33 cellular contexts compared by ENCODE assay signal in genomic region chr2:60821133-60821469, GRCh38.
A peak's percentile ranks its signal among the peaks of the same experiment; 100 is the strongest.
DNase-seq lines count a peak whose midpoint lies in the region; ATAC-seq lines count a peak whose summit lies in the region.
"Had no signal": no experiment of that assay in that cellular context is flagged by ENCODE, and none has a peak within 500 bp of the region (broad histone marks: within the 10 kb centered on the region; RNA-seq: fewer than 3 reads in every experiment).

No MANE protein-coding gene starts in this region.

- peaks cover 4% of the 10 kb centered on the region for H3K36me3 Mint-ChIP-seq in T-helper 1 cell treated with Interleukin-12 subunit alpha and Interleukin-12 subunit beta and Interleukin-4 antibody, amounts not matched to agents 30 μg/mL and 1 μg/mL, for 36 hours (ENCODE audit: low read depth)
- H3K36me3 Mint-ChIP-seq in CD8-positive, alpha-beta memory T cell, result peaks cover 0 to 2% (median 0%) of the 10 kb centered on the region in 3 donors
- H3K36me3 Mint-ChIP-seq in activated CD8-positive, alpha-beta T cell treated with anti-CD3 and anti-CD28 coated beads, Interleukin-2, amount 10 ng/mL, durations not matched to agents 7 days and 5 days (ENCODE audit: low read depth), result peaks cover 5% of the 10 kb centered on the region
- no peaks in the 10 kb centered on the region for H3K36me3 Mint-ChIP-seq in immature natural killer cell
- H3K36me3 Mint-ChIP-seq: memory B cell had no signal

- H3K18ac ChIP-seq in mesenchymal stem cell (ENCODE audit: low read depth in 1 of 2, low read length in 2 of 2), result no peak overlapping the region

- H2AK5ac ChIP-seq in mesenchymal stem cell (ENCODE audit: low read length, severe bottlenecking), result no peak overlapping the region

- H3K9me3 Mint-ChIP-seq in T-helper 1 cell treated with Interleukin-12 subunit alpha and Interleukin-12 subunit beta and Interleukin-4 antibody, amounts not matched to agents 30 μg/mL and 1 μg/mL, for 36 hours, result peaks cover 6% of the 10 kb centered on the region
- no peaks in the 10 kb centered on the region for H3K9me3 Mint-ChIP-seq in CD8-positive, alpha-beta memory T cell
- no peaks in the 10 kb centered on the region for H3K9me3 Mint-ChIP-seq in activated CD8-positive, alpha-beta T cell treated with anti-CD3 and anti-CD28 coated beads, Interleukin-2, amount 10 ng/mL, durations not matched to agents 7 days and 5 days (ENCODE audit: insufficient read depth)
- no peaks in the 10 kb centered on the region for H3K9me3 Mint-ChIP-seq in immature natural killer cell
- H3K9me3 Mint-ChIP-seq: activated CD4-positive, alpha-beta memory T cell treated with anti-CD3 and anti-CD28 coated beads, Interleukin-2, amount 10 ng/mL, durations not matched to agents 7 days and 5 days; memory B cell; stimulated activated effector memory CD8-positive, alpha-beta T cell treated with anti-CD3 and anti-CD28 coated beads, Interleukin-12 subunit alpha, Interleukin-12 subunit beta, amount 100 ng/mL, for 72 hours had no signal

- H3K4me1 ChIP-seq in CD8-positive, alpha-beta memory T cell (ENCODE audit: insufficient read depth, low read length), result peaks cover 31% of the 10 kb centered on the region
- H3K4me1 ChIP-seq in mesenchymal stem cell (ENCODE audit: control insufficient read depth, insufficient read depth, low read depth, low read length), result no peaks in the 10 kb centered on the region
- H3K4me1 ChIP-seq: uterus had no signal

- no peak overlapping the region for H2AFZ ChIP-seq in mesenchymal stem cell (ENCODE audit: low read depth, low read length)
- H2AFZ ChIP-seq: GM23248, PC-9 had no signal

- no peaks in the 10 kb centered on the region for H3K9me3 ChIP-seq in CD8-positive, alpha-beta memory T cell (ENCODE audit: low read length)
- H3K9me3 ChIP-seq in mesenchymal stem cell (ENCODE audit: control insufficient read depth, low read length), result no peaks in the 10 kb centered on the region
- H3K9me3 ChIP-seq: thoracic aorta, uterus had no signal

- no peak overlapping the region for H3K23ac ChIP-seq in mesenchymal stem cell (ENCODE audit: low read length in 2 of 2)

- H3K27me3 ChIP-seq in CD8-positive, alpha-beta memory T cell (ENCODE audit: insufficient read depth, low read length, poor library complexity, severe bottlenecking), result no peaks in the 10 kb centered on the region
- H3K27me3 ChIP-seq in mesenchymal stem cell (ENCODE audit: control insufficient read depth in 1 of 2, insufficient read depth in 1 of 2, low read length in 2 of 2), result peaks cover 3 to 30% of the 10 kb centered on the region in 2 experiments
- H3K27me3 ChIP-seq: uterus had no signal

- H3K4me2 ChIP-seq in mesenchymal stem cell (ENCODE audit: low read length, poor library complexity, severe bottlenecking), result no peak overlapping the region
- H3K4me2 ChIP-seq: PC-9 had no signal

- H3K36me3 ChIP-seq in CD8-positive, alpha-beta memory T cell (ENCODE audit: insufficient read depth, low read length), result no peaks in the 10 kb centered on the region
- no peaks in the 10 kb centered on the region for H3K36me3 ChIP-seq in mesenchymal stem cell (ENCODE audit: control insufficient read depth in 1 of 2, insufficient read depth in 2 of 2, low read depth in 1 of 2, low read length in 2 of 2)
- H3K36me3 ChIP-seq: thoracic aorta, uterus had no signal

- 83% methylated on average over 3 of the region's 3 CpGs for WGBS in mesenchymal stem cell

- H3K4me1 Mint-ChIP-seq in T-helper 1 cell treated with Interleukin-12 subunit alpha and Interleukin-12 subunit beta and Interleukin-4 antibody, amounts not matched to agents 30 μg/mL and 1 μg/mL, for 36 hours (ENCODE audit: low read depth), result peaks cover 29% of the 10 kb centered on the region
- H3K4me1 Mint-ChIP-seq in CD8-positive, alpha-beta memory T cell, result peaks cover 45 to 56% (median 49%) of the 10 kb centered on the region in 3 donors
- peaks cover 45% of the 10 kb centered on the region for H3K4me1 Mint-ChIP-seq in activated CD8-positive, alpha-beta T cell treated with anti-CD3 and anti-CD28 coated beads, Interleukin-2, amount 10 ng/mL, durations not matched to agents 7 days and 5 days (ENCODE audit: low read depth)
- peaks cover 42 to 51% of the 10 kb centered on the region in 2 donors for H3K4me1 Mint-ChIP-seq in immature natural killer cell

- H3K14ac ChIP-seq in mesenchymal stem cell (ENCODE audit: low read length in 2 of 2), result no peak overlapping the region

- no peak overlapping the region for H3K4ac ChIP-seq in mesenchymal stem cell (ENCODE audit: low read depth in 1 of 2, low read length in 2 of 2)

- CTCF ChIA-PET in CD8-positive, alpha-beta memory T cell (lab: Charles Lee), result no interaction called here
- CTCF ChIA-PET in activated CD8-positive, alpha-beta T cell treated with anti-CD3 and anti-CD28 coated beads, Interleukin-2, amount 10 ng/mL, durations not matched to agents 7 days and 5 days (lab: Charles Lee), result interaction anchor here (0.8 to 5.3 kb wide), 4 partner anchors 16 to 178 kb away, joined by 3 to 48 read pairs (median 6); partner anchors contain the start of gene REL

- H4K8ac ChIP-seq in mesenchymal stem cell (ENCODE audit: low read length), result no peak overlapping the region

- H2BK5ac ChIP-seq in mesenchymal stem cell (ENCODE audit: low read depth, low read length, poor library complexity, severe bottlenecking), result no peak overlapping the region

- no peak overlapping the region for H3K27ac ChIP-seq in CD8-positive, alpha-beta memory T cell (ENCODE audit: low read depth, low read length)
- H3K27ac ChIP-seq in mesenchymal stem cell (ENCODE audit: low read length, poor library complexity, severe bottlenecking), result no peak overlapping the region
- H3K27ac ChIP-seq: 22Rv1, C4-2B, GM23248, HL-60, PC-9, thoracic aorta, uterus had no signal

- POLR2A ChIA-PET in CD8-positive, alpha-beta memory T cell (lab: Charles Lee), result interaction anchor here (1.1 kb wide), 1 partner anchor 60 kb away, joined by 3 read pairs; the partner anchor contains the start of gene REL
- POLR2A ChIA-PET in activated CD8-positive, alpha-beta T cell treated with anti-CD3 and anti-CD28 coated beads, Interleukin-2, amount 10 ng/mL, durations not matched to agents 7 days and 5 days (lab: Charles Lee), result interaction anchor here (7.2 kb wide), 1 partner anchor 61 kb away, joined by 62 read pairs; the partner anchor contains the start of gene REL

- no peak overlapping the region for H2BK15ac ChIP-seq in mesenchymal stem cell (ENCODE audit: low read depth, poor library complexity, severe bottlenecking)

- H3K4me3 Mint-ChIP-seq in T-helper 1 cell treated with Interleukin-12 subunit alpha and Interleukin-12 subunit beta and Interleukin-4 antibody, amounts not matched to agents 30 μg/mL and 1 μg/mL, for 36 hours, result no peak overlapping the region
- peak overlapping the region in 6 of 7 donors; percentile 8 to 88 (median 38) for H3K4me3 Mint-ChIP-seq in CD8-positive, alpha-beta memory T cell
- no peak overlapping the region for H3K4me3 Mint-ChIP-seq in activated CD8-positive, alpha-beta T cell treated with anti-CD3 and anti-CD28 coated beads, Interleukin-2, amount 10 ng/mL, durations not matched to agents 7 days and 5 days
- peak overlapping the region; percentile 23 to 80 (median 72) for H3K4me3 Mint-ChIP-seq in immature natural killer cell
- H3K4me3 Mint-ChIP-seq: activated CD4-positive, alpha-beta memory T cell treated with anti-CD3 and anti-CD28 coated beads, Interleukin-2, amount 10 ng/mL, durations not matched to agents 7 days and 5 days had no signal

- no peak overlapping the region for H2BK12ac ChIP-seq in mesenchymal stem cell (ENCODE audit: low read length in 2 of 2)

- H3K27me3 Mint-ChIP-seq in T-helper 1 cell treated with Interleukin-12 subunit alpha and Interleukin-12 subunit beta and Interleukin-4 antibody, amounts not matched to agents 30 μg/mL and 1 μg/mL, for 36 hours (ENCODE audit: low read depth), result peaks cover 5% of the 10 kb centered on the region
- peaks cover 0 to 2% of the 10 kb centered on the region in 2 donors for H3K27me3 Mint-ChIP-seq in CD8-positive, alpha-beta memory T cell
- no peaks in the 10 kb centered on the region for H3K27me3 Mint-ChIP-seq in activated CD8-positive, alpha-beta T cell treated with anti-CD3 and anti-CD28 coated beads, Interleukin-2, amount 10 ng/mL, durations not matched to agents 7 days and 5 days (ENCODE audit: low read depth)
- H3K27me3 Mint-ChIP-seq in immature natural killer cell (ENCODE audit: low read depth in 3 of 3), result peaks cover 9 to 12% (median 9%) of the 10 kb centered on the region in 3 donors
- H3K27me3 Mint-ChIP-seq: activated CD4-positive, alpha-beta memory T cell treated with anti-CD3 and anti-CD28 coated beads, Interleukin-2, amount 10 ng/mL, durations not matched to agents 7 days and 5 days; memory B cell; progenitor cell of endocrine pancreas had no signal

- no peak overlapping the region for H3K4me3 ChIP-seq in CD8-positive, alpha-beta memory T cell (ENCODE audit: low read length)
- no peak overlapping the region for H3K4me3 ChIP-seq in mesenchymal stem cell (ENCODE audit: insufficient read depth in 1 of 2, low read depth in 1 of 2, low read length in 2 of 2)
- H3K4me3 ChIP-seq: GM23248, PC-9, thoracic aorta, uterus had no signal

- no peak overlapping the region for H2BK120ac ChIP-seq in mesenchymal stem cell (ENCODE audit: low read depth, low read length)

- H3K9ac ChIP-seq in mesenchymal stem cell (ENCODE audit: low read length), result no peak overlapping the region
- H3K9ac ChIP-seq: GM23248 had no signal

- peak overlapping the region; percentile 57 for H3K27ac Mint-ChIP-seq in T-helper 1 cell treated with Interleukin-12 subunit alpha and Interleukin-12 subunit beta and Interleukin-4 antibody, amounts not matched to agents 30 μg/mL and 1 μg/mL, for 36 hours
- peak overlapping the region; percentile 14 to 99 (median 94) for H3K27ac Mint-ChIP-seq in CD8-positive, alpha-beta memory T cell
- H3K27ac Mint-ChIP-seq in activated CD8-positive, alpha-beta T cell treated with anti-CD3 and anti-CD28 coated beads, Interleukin-2, amount 10 ng/mL, durations not matched to agents 7 days and 5 days, result peak overlapping the region; percentile 95
- peak overlapping the region; percentile 95 to 100 (median 97) for H3K27ac Mint-ChIP-seq in immature natural killer cell
- H3K27ac Mint-ChIP-seq: progenitor cell of endocrine pancreas had no signal

- H3K79me1 ChIP-seq in mesenchymal stem cell (replicated peaks; ENCODE audit: low read length, poor library complexity, severe bottlenecking), result no peaks in the 10 kb centered on the region

- DNase-seq in T-helper 1 cell (no peak), immature natural killer cell (no peak), NK-92 (lab: John Stamatoyannopoulos, UW; ENCODE audit: unreplicated experiment) (no peak), mesenchymal stem cell (no peak)
- no peak for DNase-seq in CD8-positive, alpha-beta memory T cell
- DNase-seq in activated CD8-positive, alpha-beta T cell treated with anti-CD3 and anti-CD28 coated beads, Interleukin-2, amount 10 ng/mL, durations not matched to agents 7 days and 5 days, result no peak
- DNase-seq: activated CD4-positive, alpha-beta memory T cell treated with anti-CD3 and anti-CD28 coated beads, Interleukin-2, amount 10 ng/mL, durations not matched to agents 7 days and 5 days; activated naive CD4-positive, alpha-beta T cell; caudate nucleus; dermis blood vessel endothelial cell; DMS 273 treated with DMSO at 0.1 percent for 48 hours; GM23248; hypothalamus; Kasumi-1; NCI-H146; NCI-H2107; NCI-H446; NCI-H82; PC-9; stimulated activated CD4-positive, alpha-beta T cell treated with anti-CD3 and anti-CD28 coated beads, Interleukin-4, amount 100 ng/mL, for 24 hours; T1000; uterus had no signal

- ATAC-seq in activated CD8-positive, alpha-beta T cell treated with anti-CD3 and anti-CD28 coated beads, Interleukin-2, amount 10 ng/mL, durations not matched to agents 7 days and 5 days, result no peak
- ATAC-seq in HG03342 (IDR thresholded peaks at IDR 0.05; ENCODE audit: unreplicated experiment), result no peak
- ATAC-seq: Right ventricle myocardium inferior; sciatic nerve; stimulated activated effector memory CD8-positive, alpha-beta T cell treated with anti-CD3 and anti-CD28 coated beads, Interleukin-12 subunit alpha, Interleukin-12 subunit beta, amount 100 ng/mL, for 72 hours had no signal

- H4K91ac ChIP-seq in mesenchymal stem cell (ENCODE audit: low read length), result no peak overlapping the region

Comparison
In these comparisons a context has a peak if more than half of its experiments do, and no peak if none do; other contexts are left out.
1. H3K4me3 Mint-ChIP-seq: peak in CD8-positive, alpha-beta memory T cell (6 of 7) and immature natural killer cell (5 of 5); none in T-helper 1 cell treated with Interleukin-12 subunit alpha and Interleukin-12 subunit beta and Interleukin-4 antibody, amounts not matched to agents 30 μg/mL and 1 μg/mL, for 36 hours (single experiment) and activated CD8-positive, alpha-beta T cell treated with anti-CD3 and anti-CD28 coated beads, Interleukin-2, amount 10 ng/mL, durations not matched to agents 7 days and 5 days (single experiment).
2. Peak in every context shown above with its lines, with median percentiles within 50 percentile points of each other: H3K27ac Mint-ChIP-seq.